In genomic region chr11:70206977-70207376, GRCh38 we compare ENCODE assay signal across 30 cellular contexts.
"Had no signal": no experiment of that assay in that cellular context is flagged by ENCODE, and none has a peak within 500 bp of the region (broad histone marks: within the 10 kb centered on the region; RNA-seq: fewer than 3 reads in every experiment).

No MANE protein-coding gene starts in this region.

- H3K9me3 Mint-ChIP-seq: activated naive CD4-positive, alpha-beta T cell treated with anti-CD3 and anti-CD28 coated beads, Interleukin-2, amount 50 U/mL, for 24 hours; activated naive CD8-positive, alpha-beta T cell treated with anti-CD3 and anti-CD28 coated beads, Interleukin-2, amount 50 U/mL, for 24 hours; activated T-helper 2 cell treated with anti-CD3 and anti-CD28 coated beads, Interferon-gamma antibody, Interleukin-2, Interleukin-4, amounts not matched to agents 10 μg/mL and 5 μg/mL and 100 μg/mL, durations not matched to agents 14 hours and 24 hours and 36 hours; naive thymus-derived CD8-positive, alpha-beta T cell; stimulated activated memory B cell treated with anti-CD40 and anti-IgM and Interleukin-4, amounts not matched to agents 10 μg/mL and 1 μg/mL and 100 μg/mL, for 72 hours; stimulated activated naive CD8-positive, alpha-beta T cell treated with anti-CD3 and anti-CD28 coated beads, Interleukin-15, amount 100 ng/mL, for 72 hours; T-helper 2 cell treated with Interferon-gamma antibody and Interleukin-4, amounts not matched to agents 5 μg/mL and 100 μg/mL, for 36 hours had no signal

- ATAC-seq: activated CD4-positive, alpha-beta T cell treated with anti-CD3 and anti-CD28 coated beads for 36 hours; activated naive CD8-positive, alpha-beta T cell treated with anti-CD3 and anti-CD28 coated beads, Interleukin-2, amount 50 U/mL, for 24 hours; left lung; lower lobe of right lung; naive thymus-derived CD8-positive, alpha-beta T cell; pancreas; sciatic nerve; stimulated activated memory B cell treated with anti-CD40 and anti-IgM and Interleukin-4, amounts not matched to agents 10 μg/mL and 1 μg/mL and 100 μg/mL, for 72 hours; stimulated activated naive CD8-positive, alpha-beta T cell treated with anti-CD3 and anti-CD28 coated beads, Interleukin-15, amount 100 ng/mL, for 72 hours had no signal

- H3K27me3 Mint-ChIP-seq: activated CD4-positive, alpha-beta T cell treated with anti-CD3 and anti-CD28 coated beads for 36 hours; activated naive CD4-positive, alpha-beta T cell treated with anti-CD3 and anti-CD28 coated beads, Interleukin-2, amount 50 U/mL, for 24 hours; activated naive CD8-positive, alpha-beta T cell treated with anti-CD3 and anti-CD28 coated beads, Interleukin-2, amount 50 U/mL, for 24 hours; naive thymus-derived CD8-positive, alpha-beta T cell; stimulated activated memory B cell treated with anti-CD40 and anti-IgM and Interleukin-4, amounts not matched to agents 10 μg/mL and 1 μg/mL and 100 μg/mL, for 72 hours; stimulated activated naive CD8-positive, alpha-beta T cell treated with anti-CD3 and anti-CD28 coated beads, Interleukin-15, amount 100 ng/mL, for 72 hours had no signal

- H3K27ac ChIP-seq: left lung, lower lobe of right lung, pancreas, prostate gland, thyroid gland, upper lobe of left lung, vagina had no signal

- DNase-seq: activated CD4-positive, alpha-beta T cell treated with anti-CD3 and anti-CD28 coated beads for 36 hours; activated CD4-positive, alpha-beta T cell treated with anti-CD3 and anti-CD28 coated beads, Interleukin-2, amount 50 U/mL, for 4 hours; activated CD4-positive, CD25-positive, alpha-beta regulatory T cell; activated CD8-positive, alpha-beta memory T cell treated with anti-CD3 and anti-CD28 coated beads, Interleukin-2, amount 50 U/mL, for 4 hours; activated naive CD8-positive, alpha-beta T cell treated with anti-CD3 and anti-CD28 coated beads, Interleukin-2, amount 50 U/mL, for 24 hours; activated T-cell treated with anti-CD3 and anti-CD28 coated beads, Interleukin-2, amount 50 U/mL, for 1 hour; amygdala; effector memory CD4-positive, alpha-beta T cell; erythroblast; kidney glomerular epithelial cell; left lung; lower lobe of right lung; mesenchymal stem cell; naive thymus-derived CD8-positive, alpha-beta T cell; retina; stimulated activated CD4-positive, alpha-beta T cell treated with anti-CD3 and anti-CD28 coated beads, Interleukin-12 subunit alpha, Interleukin-12 subunit beta, amount 100 ng/mL, for 4 hours; stimulated activated CD4-positive, alpha-beta T cell treated with anti-CD3 and anti-CD28 coated beads, Interleukin-4, amount 100 ng/mL, for 1 hour; stimulated activated naive CD8-positive, alpha-beta T cell treated with anti-CD3 and anti-CD28 coated beads, Interleukin-15, amount 100 ng/mL, for 72 hours; T-helper 1 cell; thyroid gland; upper lobe of left lung had no signal

- H3K9me3 ChIP-seq: left lung, lower lobe of right lung, pancreas, prostate gland, thyroid gland, upper lobe of left lung, vagina had no signal

- H3K4me3 ChIP-seq: left lung, lower lobe of right lung, pancreas, prostate gland, skin epidermis, thyroid gland, upper lobe of left lung, vagina had no signal

- H3K27ac Mint-ChIP-seq: activated T-helper 2 cell treated with anti-CD3 and anti-CD28 coated beads, Interferon-gamma antibody, Interleukin-2, Interleukin-4, amounts not matched to agents 10 μg/mL and 5 μg/mL and 100 μg/mL, durations not matched to agents 14 hours and 24 hours and 36 hours; stimulated activated memory B cell treated with anti-CD40 and anti-IgM and Interleukin-4, amounts not matched to agents 10 μg/mL and 1 μg/mL and 100 μg/mL, for 72 hours had no signal

- H3K27me3 ChIP-seq: left lung, pancreas, thyroid gland, upper lobe of left lung, vagina had no signal

- H3K4me3 Mint-ChIP-seq: activated CD4-positive, alpha-beta T cell treated with anti-CD3 and anti-CD28 coated beads for 36 hours; activated naive CD8-positive, alpha-beta T cell treated with anti-CD3 and anti-CD28 coated beads, Interleukin-2, amount 50 U/mL, for 24 hours; stimulated activated memory B cell treated with anti-CD40 and anti-IgM and Interleukin-4, amounts not matched to agents 10 μg/mL and 1 μg/mL and 100 μg/mL, for 72 hours; stimulated activated naive CD8-positive, alpha-beta T cell treated with anti-CD3 and anti-CD28 coated beads, Interleukin-15, amount 100 ng/mL, for 72 hours; T-helper 2 cell treated with Interferon-gamma antibody and Interleukin-4, amounts not matched to agents 5 μg/mL and 100 μg/mL, for 36 hours had no signal

- H3K36me3 ChIP-seq: prostate gland had no signal
